ENCODE assay signal across 8 cellular contexts in genomic region chr5:132467292-132467984, GRCh38. TPM values are rescaled to one million over a fixed set of nuclear protein-coding genes. Genes with fewer than 3 reads are reported as not detected.
DNase-seq lines count a peak whose midpoint lies in the region; ATAC-seq, FAIRE-seq and TF ChIP-seq lines count a peak whose summit lies in the region.

No MANE protein-coding gene starts in this region.

- H4K20me1 ChIP-seq in keratinocyte (ENCODE audit: control insufficient read depth, extremely low read depth, insufficient read depth, low read length) = no peaks in the 10 kb centered on the region

- peak overlapping the region; percentile 58 for H3K4me2 ChIP-seq in keratinocyte (ENCODE audit: control insufficient read depth, extremely low read depth, insufficient read depth, low read depth, low read length)

- no peak for FAIRE-seq in keratinocyte (lab: Jason Lieb, UNC)

- H3K36me3 ChIP-seq in keratinocyte (ENCODE audit: control insufficient read depth in 2 of 2, extremely low read depth in 1 of 2, insufficient read depth in 2 of 2, low read length in 2 of 2) = no peaks in the 10 kb centered on the region

- H3K27me3 ChIP-seq in keratinocyte (ENCODE audit: control insufficient read depth, extremely low read depth, insufficient read depth, low read length) = no peaks in the 10 kb centered on the region

- H3K9me1 ChIP-seq in keratinocyte (ENCODE audit: control insufficient read depth, extremely low read depth, insufficient read depth, low read length) = no peaks in the 10 kb centered on the region

- peak overlapping the region; percentile 29; the same call in 1 of the 2 replicates for H3K4me3 ChIP-seq in GM08714 (ENCODE audit: low read length)
- no peak overlapping the region for H3K4me3 ChIP-seq in keratinocyte (ENCODE audit: control insufficient read depth in 2 of 3, extremely low read depth in 1 of 3, insufficient read depth in 2 of 3, low read depth in 1 of 3, low read length in 3 of 3)

- dilution Hi-C loops in keratinocyte (cut with MboI; ENCODE audit: extremely low pct_ligation_motif_present, low sequenced_read_pairs) = no loop called here

- no peak overlapping the region for H3K27ac ChIP-seq in keratinocyte (ENCODE audit: control insufficient read depth, insufficient read depth, low read length)

- no peak for TF ChIP-seq CTCF in keratinocyte (optimal IDR thresholded peaks at IDR 0.05 in 1 of 3, IDR thresholded peaks at IDR 0.05 in 1 of 3, conservative IDR thresholded peaks at IDR 0.05 in 1 of 3; ENCODE audit: extremely low read depth in 1 of 3, insufficient read depth in 2 of 3, low read length in 3 of 3)

- DNase-seq in MV-4-11 (lab: John Stamatoyannopoulos, UW) (peak; percentile 88), keratinocyte (ENCODE audit: low read depth, low spot score) (no peak), AG08396 (ENCODE audit: low spot score) (no peak), HUDEP-2 (lab: John Stamatoyannopoulos, UW; ENCODE audit: unreplicated experiment in 76 of 76) (no peak)

- H3K79me2 ChIP-seq in keratinocyte (ENCODE audit: control insufficient read depth, insufficient read depth, low read length) = no peaks in the 10 kb centered on the region

- no peak overlapping the region for H3K9ac ChIP-seq in keratinocyte (ENCODE audit: control insufficient read depth, extremely low read depth, insufficient read depth, low read length)

- ATAC-seq in GM21390 (IDR thresholded peaks at IDR 0.05; ENCODE audit: unreplicated experiment) = peak; percentile 40
- no peak for ATAC-seq in HG03039 (IDR thresholded peaks at IDR 0.05; ENCODE audit: unreplicated experiment)
- no peak for ATAC-seq in GM21367 (IDR thresholded peaks at IDR 0.05; ENCODE audit: unreplicated experiment)

- peaks cover 41% of the 10 kb centered on the region for H3K4me1 ChIP-seq in keratinocyte (ENCODE audit: control insufficient read depth, extremely low read depth, insufficient read depth, low read length)

- no peak overlapping the region for H2AFZ ChIP-seq in keratinocyte (ENCODE audit: control insufficient read depth, low read length)

- H3K9me3 ChIP-seq in keratinocyte (ENCODE audit: control insufficient read depth, low read depth, low read length) = no peaks in the 10 kb centered on the region

RNA-seq across cellular contexts. Expression of gene IRF1, which starts 23.1 kb away (rescaled TPM):
- polyA plus RNA-seq in keratinocyte = 3.7 to 16.4 TPM (median 6.2 TPM) in 3 replicates
- polyA plus RNA-seq in keratinocyte (2011; ENCODE audit: low read depth) = 1.5 TPM
- 5.1 and 5.5 TPM in 2 replicates for polyA plus RNA-seq in keratinocyte (2011; cell fraction: cytosol; rRNA removed)
- 10.1 and 10.5 TPM in 2 replicates for polyA plus RNA-seq in keratinocyte (2011; cell fraction: nucleus; rRNA removed)
- 3.0 and 14.7 TPM in 2 replicates for polyA plus RNA-seq in keratinocyte (2012; ENCODE audit: low replicate concordance)
- polyA minus RNA-seq in keratinocyte = 4.8 to 17.6 TPM (median 13.9 TPM) in 3 replicates
- polyA minus RNA-seq in keratinocyte (2011; cell fraction: cytosol; rRNA and poly(A)+ RNA removed) = 2.1 TPM
- 8.0 and 9.3 TPM in 2 replicates for polyA minus RNA-seq in keratinocyte (2011; cell fraction: nucleus; rRNA and poly(A)+ RNA removed)
